Comparison of ENCODE assay signal across 8 cellular contexts in genomic region chr22:41382610-41383009, GRCh38. TPM values are rescaled to one million over a fixed set of nuclear protein-coding genes. Genes with fewer than 3 reads are reported as not detected.
DNase-seq lines count a peak whose midpoint lies in the region; ATAC-seq and TF ChIP-seq lines count a peak whose summit lies in the region.

No MANE protein-coding gene starts in this region.

- peaks cover 25% of the 10 kb centered on the region for H3K4me1 ChIP-seq in DOHH2 (ENCODE audit: control insufficient read depth, low read length)
- H3K4me1 ChIP-seq in PC-9 (replicated peaks; ENCODE audit: insufficient read depth): peaks cover 21% of the 10 kb centered on the region
- H3K4me1 ChIP-seq in parathyroid adenoma: peaks cover 7% of the 10 kb centered on the region

- intact Hi-C loops in PC-9 (cut with micrococcal nuclease; ENCODE audit: unreplicated experiment): loop anchor here (5.0 kb wide), 2 partner anchors 80 to 95 kb away; partner anchors contain the start of genes RANGAP1 and ZC3H7B

- H3K4me3 ChIP-seq in DOHH2 (ENCODE audit: low read length) (peak overlapping the region; percentile 90), PC-9 (peak overlapping the region; percentile 85), epithelial cell of proximal tubule (ENCODE audit: low read depth, low read length) (peak overlapping the region; percentile 74), parathyroid adenoma (ENCODE audit: low read depth, low read length) (peak overlapping the region; percentile 96)

- H4K20me1 ChIP-seq in DOHH2 (ENCODE audit: control insufficient read depth, insufficient read depth, low read depth, low read length) (no peaks in the 10 kb centered on the region), PC-9 (ENCODE audit: insufficient read depth) (no peaks in the 10 kb centered on the region)

- POLR2A ChIA-PET in PC-9 (lab: Charles Lee; ENCODE audit: unreplicated experiment): interaction anchor here (0.6 to 0.9 kb wide), 4 partner anchors 66 to 138 kb away, joined by 4 to 23 read pairs (median 7); partner anchors contain the start of gene RANGAP1

- DNase-seq in PC-9: no peak
- no peak for DNase-seq in epithelial cell of proximal tubule (ENCODE audit: low read depth)
- no peak for DNase-seq in retina
- no peak for DNase-seq in omental fat pad (ENCODE audit: low spot score)
- no peak for DNase-seq in activated CD4-positive, alpha-beta T cell treated with anti-CD3 and anti-CD28 coated beads, Interleukin-2, amount 50 U/mL, for 1 hour

- ATAC-seq in omental fat pad (ENCODE audit: low FRiP score) (no peak), HG02938 (IDR thresholded peaks at IDR 0.05; ENCODE audit: unreplicated experiment) (no peak)

- H3K9me3 ChIP-seq in DOHH2 (ENCODE audit: control insufficient read depth, insufficient read depth, low read length): no peaks in the 10 kb centered on the region
- no peaks in the 10 kb centered on the region for H3K9me3 ChIP-seq in PC-9 (ENCODE audit: insufficient read depth, low read depth)
- no peaks in the 10 kb centered on the region for H3K9me3 ChIP-seq in parathyroid adenoma (ENCODE audit: control insufficient read depth, low read length)

- peaks cover 3% of the 10 kb centered on the region; the same call in 1 of the 2 replicates for H3K36me3 ChIP-seq in DOHH2 (ENCODE audit: control insufficient read depth, low read length)
- no peaks in the 10 kb centered on the region for H3K36me3 ChIP-seq in PC-9 (ENCODE audit: low read depth)
- no peaks in the 10 kb centered on the region for H3K36me3 ChIP-seq in parathyroid adenoma (ENCODE audit: control insufficient read depth, insufficient read depth, low read length)

- H3K9ac ChIP-seq in parathyroid adenoma: no peak overlapping the region

- H3K9me2 ChIP-seq in DOHH2 (replicated peaks; ENCODE audit: control insufficient read depth, low read length): no peaks in the 10 kb centered on the region
- no peaks in the 10 kb centered on the region for H3K9me2 ChIP-seq in PC-9 (ENCODE audit: insufficient read depth)

- BruUV-seq in PC-9 (replicated peaks; lab: Mats Ljungman, UMichigan): no TSS peak

- H3F3A ChIP-seq in DOHH2 (ENCODE audit: control insufficient read depth, insufficient read depth): no peaks in the 10 kb centered on the region
- H3F3A ChIP-seq in PC-9 (ENCODE audit: insufficient read depth, low read depth): peaks cover 16% of the 10 kb centered on the region

- peaks cover 16% of the 10 kb centered on the region for H3K79me2 ChIP-seq in DOHH2 (ENCODE audit: control insufficient read depth, low read length)
- peaks cover 5% of the 10 kb centered on the region; the same call in 1 of the 2 replicates for H3K79me2 ChIP-seq in PC-9 (ENCODE audit: low read depth)
- no peaks in the 10 kb centered on the region for H3K79me2 ChIP-seq in parathyroid adenoma

- H3K4me2 ChIP-seq in DOHH2 (ENCODE audit: low read length) (peak overlapping the region; percentile 99), PC-9 (peak overlapping the region; percentile 89), parathyroid adenoma (ENCODE audit: low read length) (peak overlapping the region; percentile 94)

- TF ChIP-seq CTCF in DOHH2 (IDR thresholded peaks at IDR 0.05; ENCODE audit: low read depth, low read length, poor library complexity, severe bottlenecking): no peak
- no peak for TF ChIP-seq CTCF in PC-9 (conservative IDR thresholded peaks at IDR 0.05)
- TF ChIP-seq CTCF in epithelial cell of proximal tubule (conservative IDR thresholded peaks at IDR 0.05; ENCODE audit: low read depth, low read length): no peak
- TF ChIP-seq CTCF in parathyroid adenoma (IDR thresholded peaks at IDR 0.05): no peak
- no peak for TF ChIP-seq CTCF in omental fat pad (IDR thresholded peaks at IDR 0.05)

- H2AFZ ChIP-seq in PC-9 (no peak overlapping the region), parathyroid adenoma (peak overlapping the region; percentile 63)

- H3K27ac ChIP-seq in DOHH2 (ENCODE audit: low read depth, low read length): 0 out of 2 replicates have a peak overlapping the region, but pooled peaks have one; percentile 61
- no peak overlapping the region for H3K27ac ChIP-seq in PC-9
- peak overlapping the region; percentile 96 for H3K27ac ChIP-seq in parathyroid adenoma

- H3K27me3 ChIP-seq in DOHH2 (ENCODE audit: control insufficient read depth, low read length) (no peaks in the 10 kb centered on the region), PC-9 (ENCODE audit: insufficient read depth, low read depth) (no peaks in the 10 kb centered on the region), parathyroid adenoma (ENCODE audit: control insufficient read depth, insufficient read depth, low read length) (no peaks in the 10 kb centered on the region)

- CTCF ChIA-PET in PC-9 (lab: Charles Lee): no interaction called here

RNA-seq across cellular contexts. Expression of gene TEF, which starts 0.9 kb away (rescaled TPM):
- total RNA-seq in PC-9 (2021) (19.4 and 28.2 TPM in 2 replicates), epithelial cell of proximal tubule (0.81 and 1.8 TPM in 2 replicates), omental fat pad (10 to 100 TPM; 11.6 to 25.5 (median 18.1) TPM)
